Comparison of ENCODE assay signal across 23 cellular contexts in genomic region chr6:13577926-13578325, GRCh38. TPM values are rescaled to one million over a fixed set of nuclear protein-coding genes. Genes with fewer than 3 reads are reported as not detected.
DNase-seq lines count a peak whose midpoint lies in the region; ATAC-seq, FAIRE-seq and TF ChIP-seq lines count a peak whose summit lies in the region.
"Had no signal": no experiment of that assay in that cellular context is flagged by ENCODE, and none has a peak within 500 bp of the region (broad histone marks: within the 10 kb centered on the region; RNA-seq: fewer than 3 reads in every experiment).

No MANE protein-coding gene starts in this region.

- peaks cover 19% of the 10 kb centered on the region for H3K79me2 ChIP-seq in K562 (ENCODE audit: control insufficient read depth, insufficient read depth, low read length)
- H3K79me2 ChIP-seq in smooth muscle cell (ENCODE audit: low read depth) = no peaks in the 10 kb centered on the region

- 84 to 90% (median 86%) methylated on average over 3 of the region's 3 CpGs for WGBS in heart left ventricle, 4 donors
- WGBS in K562 (ENCODE audit: insufficient coverage, low coverage, missing lambda C conversion rate) = 78% methylated on average over 3 of the region's 3 CpGs
- WGBS in smooth muscle cell (ENCODE audit: low lambda C conversion rate) = 94% methylated on average over 3 of the region's 3 CpGs

- no peaks in the 10 kb centered on the region for H3K27me3 ChIP-seq in heart left ventricle
- no peaks in the 10 kb centered on the region for H3K27me3 ChIP-seq in K562 (ENCODE audit: control insufficient read depth in 2 of 2, insufficient read depth in 2 of 2, low read length in 2 of 2)
- no peaks in the 10 kb centered on the region for H3K27me3 ChIP-seq in smooth muscle cell (ENCODE audit: low read depth)
- H3K27me3 ChIP-seq: BLaER1 treated with 17β-estradiol and CSF1 and Interleukin-3, amounts not matched to agents 10 nM and 100 nM had no signal

- in situ Hi-C loops in K562 (cut with MboI) = no loop called here

- H3K4me1 ChIP-seq in heart left ventricle (peaks cover 0 to 34% (median 15%) of the 10 kb centered on the region in 12 donors), HEK293 (ENCODE audit: control insufficient read depth, insufficient read depth, low read length) (0 out of 2 replicates have a peak, but pooled peaks cover 3% of the 10 kb centered on the region), K562 (replicated peaks in 1 of 2; ENCODE audit: control insufficient read depth in 2 of 2, insufficient read depth in 2 of 2, low read length in 2 of 2) (peaks cover 22 to 26% of the 10 kb centered on the region in 2 experiments), smooth muscle cell (ENCODE audit: low read depth) (no peaks in the 10 kb centered on the region)

- H3K4me3 Mint-ChIP-seq in nephron = peak overlapping the region in 2 of 3 experiments; percentile 31 to 56
- H3K4me3 Mint-ChIP-seq: B cell; CD4-positive, alpha-beta T cell; CD8-positive, alpha-beta T cell had no signal

- CTCF ChIA-PET in HEK293 (lab: Yijun Ruan, JAX) (no interaction called here), K562 (lab: Yijun Ruan, JAX; ENCODE audit: low intra/inter-chr PET ratio) (interaction anchor here (0.6 kb wide), 1 partner anchor 489 kb away, joined by 3 read pairs; no protein-coding TSS in a partner anchor)

- H3K4me2 ChIP-seq in K562 (ENCODE audit: insufficient read depth, low read length) = no peak overlapping the region
- H3K4me2 ChIP-seq in smooth muscle cell = no peak overlapping the region
- H3K4me2 ChIP-seq: A549; BLaER1 treated with 17β-estradiol and CSF1 and Interleukin-3, amounts not matched to agents 10 nM and 100 nM had no signal

- BruUV-seq in K562 (replicated peaks; lab: Mats Ljungman, UMichigan) = no TSS peak

- ATAC-seq in heart left ventricle = no peak
- no peak for ATAC-seq in left ventricle myocardium superior
- ATAC-seq in K562 = no peak
- ATAC-seq: A549; CD8-positive, alpha-beta T cell had no signal

- no peaks in the 10 kb centered on the region for H3F3A ChIP-seq in smooth muscle cell (ENCODE audit: low read depth)

- no peak for TF ChIP-seq EP300 in K562 (IDR thresholded peaks at IDR 0.05; ENCODE audit: low read length)

- peaks cover 34% of the 10 kb centered on the region for H3K36me3 Mint-ChIP-seq in nephron (ENCODE audit: low read depth)

- no peak for TF ChIP-seq RAD21 in K562 (CRISPR knock-in tag; conservative IDR thresholded peaks at IDR 0.05 in 1 of 2, IDR thresholded peaks at IDR 0.05 in 1 of 2)

- POLR2A ChIA-PET in HEK293 (lab: Yijun Ruan, JAX) (no interaction called here), K562 (lab: Yijun Ruan, JAX) (no interaction called here)

- H3K36me3 ChIP-seq in heart left ventricle (peaks cover 0 to 34% (median 19%) of the 10 kb centered on the region in 9 donors), HEK293 (ENCODE audit: control insufficient read depth in 2 of 2, insufficient read depth in 1 of 2, low read length in 2 of 2) (peaks cover 0 to 18% of the 10 kb centered on the region in 2 experiments; a peak in 1 of 3 replicates), K562 (ENCODE audit: control insufficient read depth, insufficient read depth, low read length) (no peaks in the 10 kb centered on the region), smooth muscle cell (ENCODE audit: low read depth) (no peaks in the 10 kb centered on the region)

- intact Hi-C loops in heart left ventricle (cut with DNase I) (loop anchor here in 5 of 10 donors (5.0 to 10.0 kb wide), 3 partner anchors 34 to 241 kb away; partner anchors contain the start of gene GFOD1 (in 2 of the 5)), left ventricle myocardium superior (cut with micrococcal nuclease) (no loop called here), K562 (cut with micrococcal nuclease) (loop anchor here (5.0 to 10.0 kb wide), 4 partner anchors 91 to 497 kb away; partner anchors contain the start of gene GFOD1)

- TF ChIP-seq CTCF in heart left ventricle (IDR thresholded peaks at IDR 0.05) (no peak), HEK293 (tag by site-specific recombination; IDR thresholded peaks at IDR 0.05) (no peak), K562 (IDR thresholded peaks at IDR 0.05 in 2 of 3, conservative IDR thresholded peaks at IDR 0.05 in 1 of 3; ENCODE audit: insufficient read depth in 2 of 3, low read depth in 1 of 3, low read length in 3 of 3) (no peak), nephron (IDR thresholded peaks at IDR 0.05; ENCODE audit: unreplicated experiment in 3 of 3) (no peak), smooth muscle cell (IDR thresholded peaks at IDR 0.05; ENCODE audit: borderline replicate concordance, insufficient read depth, poor library complexity, severe bottlenecking) (no peak)

- peaks cover 13% of the 10 kb centered on the region for H3K9me3 Mint-ChIP-seq in nephron
- H3K9me3 Mint-ChIP-seq: CD4-positive, alpha-beta T cell; CD8-positive, alpha-beta T cell had no signal

- no peaks in the 10 kb centered on the region for H3K9me1 ChIP-seq in K562 (ENCODE audit: control insufficient read depth, insufficient read depth, low read length)

- no peak overlapping the region for H2AFZ ChIP-seq in K562 (ENCODE audit: low read depth, low read length)
- no peak overlapping the region for H2AFZ ChIP-seq in smooth muscle cell (ENCODE audit: low read depth)

- TF ChIP-seq POLR2A in heart left ventricle (IDR thresholded peaks at IDR 0.05) (no peak), K562 (conservative IDR thresholded peaks at IDR 0.05) (no peak)

- peaks cover 0 to 4% (median 0%) of the 10 kb centered on the region in 12 donors for H3K9me3 ChIP-seq in heart left ventricle
- H3K9me3 ChIP-seq in HEK293 (ENCODE audit: control insufficient read depth, insufficient read depth, low read depth, low read length) = no peaks in the 10 kb centered on the region
- H3K9me3 ChIP-seq in K562 (replicated peaks; ENCODE audit: control insufficient read depth, insufficient read depth, low read depth, low read length) = peaks cover 4% of the 10 kb centered on the region
- no peaks in the 10 kb centered on the region for H3K9me3 ChIP-seq in smooth muscle cell (replicated peaks; ENCODE audit: low read depth)
- H3K9me3 ChIP-seq: Caco-2 had no signal

- H3K27ac ChIP-seq in heart left ventricle (peak overlapping the region in 7 of 12 donors; percentile 73 to 92 (median 79)), HEK293 (ENCODE audit: extremely low read depth, low read depth, low read length) (no peak overlapping the region), K562 (ENCODE audit: extremely low read depth, low read depth, low read length) (no peak overlapping the region), smooth muscle cell (ENCODE audit: low read depth) (no peak overlapping the region)
- H3K27ac ChIP-seq: 22Rv1; A549; BLaER1 treated with 17β-estradiol and CSF1 and Interleukin-3, amounts not matched to agents 10 nM and 100 nM; C4-2B had no signal

- no peaks in the 10 kb centered on the region for H4K20me1 ChIP-seq in K562 (replicated peaks; ENCODE audit: control insufficient read depth, insufficient read depth, low read length)
- no peaks in the 10 kb centered on the region for H4K20me1 ChIP-seq in smooth muscle cell (ENCODE audit: low read depth)
- H4K20me1 ChIP-seq: BLaER1 treated with 17β-estradiol and CSF1 and Interleukin-3, amounts not matched to agents 10 nM and 100 nM had no signal

- H3K4me1 Mint-ChIP-seq in nephron = peaks cover 8% of the 10 kb centered on the region

- DNase-seq in heart left ventricle (no peak), left ventricle myocardium superior (no peak), K562 (ENCODE audit: extremely low read depth in 1 of 4, low spot score in 3 of 4) (no peak), smooth muscle cell (lab: John Stamatoyannopoulos, UW; ENCODE audit: unreplicated experiment) (no peak), OCI-M2 (lab: John Stamatoyannopoulos, UW; ENCODE audit: unreplicated experiment) (no peak), NCI-H1694 treated with DMSO at 0.1 percent for 48 hours (lab: John Stamatoyannopoulos, UW) (no peak)
- DNase-seq: AML-193; Caco-2; Calu3; CD4-positive, alpha-beta T cell; CD8-positive, alpha-beta T cell; DMS79 treated with DMSO at 0.1 percent for 48 hours; GF-D8 had no signal

- H3K27me3 Mint-ChIP-seq in nephron (ENCODE audit: low read depth) = peaks cover 4% of the 10 kb centered on the region
- H3K27me3 Mint-ChIP-seq: B cell; CD4-positive, alpha-beta T cell had no signal

- H3K9ac ChIP-seq in K562 (ENCODE audit: insufficient read depth in 1 of 2, low read depth in 2 of 2, low read length in 2 of 2) (no peak overlapping the region), smooth muscle cell (ENCODE audit: low read depth) (no peak overlapping the region)
- H3K9ac ChIP-seq: BLaER1 treated with 17β-estradiol and CSF1 and Interleukin-3, amounts not matched to agents 10 nM and 100 nM had no signal

- no peak overlapping the region for H3K4me3 ChIP-seq in heart left ventricle
- H3K4me3 ChIP-seq in HEK293 (ENCODE audit: low read depth, low read length) = no peak overlapping the region
- no peak overlapping the region for H3K4me3 ChIP-seq in K562
- H3K4me3 ChIP-seq in smooth muscle cell = no peak overlapping the region
- H3K4me3 ChIP-seq: A549; BLaER1 treated with 17β-estradiol and CSF1 and Interleukin-3, amounts not matched to agents 10 nM and 100 nM had no signal

- FAIRE-seq in K562 (lab: Jason Lieb, UNC) = no peak
- FAIRE-seq: A549, D721Med, GM12891, GM19239 had no signal

- no peak overlapping the region for H3K27ac Mint-ChIP-seq in nephron
- H3K27ac Mint-ChIP-seq: B cell; CD4-positive, alpha-beta T cell; CD8-positive, alpha-beta T cell had no signal

RNA-seq across cellular contexts. Expression of gene SIRT5, which starts 3.5 kb away (rescaled TPM):
- total RNA-seq in heart left ventricle = 10 to 100 TPM; 29.5 to 60.0 (median 41.4) TPM
- 10 to 100 TPM; 13.1 to 20.3 TPM for polyA plus RNA-seq in heart left ventricle
- 59.3 TPM for total RNA-seq in left ventricle myocardium superior
- total RNA-seq in K562 (2011; cell fraction: chromatin; rRNA removed; ENCODE audit: low replicate concordance) = 14.1 and 21.0 TPM in 2 replicates
- total RNA-seq in K562 (2011; cell fraction: nucleolus; rRNA removed) = 9.3 and 10.0 TPM in 2 replicates
- 16.4 and 25.4 TPM in 2 replicates for total RNA-seq in K562 (2011; cell fraction: nucleoplasm; rRNA removed)
- total RNA-seq in K562 (2014; rRNA removed) = 7.4 and 8.6 TPM in 2 replicates
- total RNA-seq in K562 (2014; rRNA removed; fragmentation: Illumina TruSeq; extraction: Trizol) = 11.6 and 15.0 TPM in 2 replicates
- 10.0 and 13.4 TPM in 2 replicates for total RNA-seq in K562 (2015; rRNA removed; fragmentation: Illumina TruSeq; extraction: Trizol)
- 8.6 and 8.7 TPM in 2 replicates for total RNA-seq in K562 (2021)
- polyA plus RNA-seq in K562 (2011; rRNA removed) = 9.2 and 11.4 TPM in 2 replicates
- polyA plus RNA-seq in K562 (2011; cell fraction: cytosol; rRNA removed) = 7.1 and 7.7 TPM in 2 replicates
- 11.8 and 16.3 TPM in 2 replicates for polyA plus RNA-seq in K562 (2011; cell fraction: nucleus; rRNA removed)
- polyA plus RNA-seq in K562 (2012) = 9.1 and 15.2 TPM in 2 replicates
- 12.5 and 15.7 TPM in 2 replicates for polyA plus RNA-seq in K562 (2014; fragmentation: Illumina TruSeq; extraction: Trizol)
- polyA plus RNA-seq in K562 (2014; fragmentation: Nextera tagmentation; extraction: Ambion mirVana) = 1 to 10 TPM; 2.1 to 2.3 TPM
- 11.7 and 15.7 TPM in 2 replicates for polyA plus RNA-seq in K562 (2014; rRNA removed)
- polyA minus RNA-seq in K562 (2011; rRNA and poly(A)+ RNA removed) = 6.5 TPM in 2 replicates
- polyA minus RNA-seq in K562 (2011; cell fraction: cytosol; rRNA and poly(A)+ RNA removed) = 3.3 and 3.4 TPM in 2 replicates
- 7.8 and 8.2 TPM in 2 replicates for polyA minus RNA-seq in K562 (2011; cell fraction: nucleus; rRNA and poly(A)+ RNA removed)
- 5.2 and 5.8 TPM in 2 replicates for total RNA-seq in smooth muscle cell
- polyA plus RNA-seq in smooth muscle cell = 5.5 and 5.8 TPM in 2 replicates

RNA-seq across cellular contexts. Expression of gene NOL7, which starts 37.2 kb away (rescaled TPM):
- total RNA-seq in heart left ventricle (100 to 1,000 TPM in 1 of 9 donors, 10 to 100 TPM in 8; 38.6 to 118 (median 47.8) TPM), left ventricle myocardium superior (50.2 TPM), K562 (2014; rRNA removed) (199 and 235 TPM in 2 replicates), K562 (2014; rRNA removed; fragmentation: Illumina TruSeq; extraction: Trizol) (167 and 196 TPM in 2 replicates), K562 (2015; rRNA removed; fragmentation: Illumina TruSeq; extraction: Trizol) (159 and 162 TPM in 2 replicates), K562 (2021) (137 and 146 TPM in 2 replicates), smooth muscle cell (97.3 and 120 TPM in 2 replicates)
- polyA plus RNA-seq in heart left ventricle (100 to 1,000 TPM in 1 of 2 donors, 10 to 100 TPM in 1; 59.7 to 124 TPM), K562 (2011; rRNA removed) (47.0 and 79.2 TPM in 2 replicates), K562 (2014; fragmentation: Illumina TruSeq; extraction: Trizol) (157 and 177 TPM in 2 replicates), K562 (2014; fragmentation: Nextera tagmentation; extraction: Ambion mirVana) (10 to 100 TPM; 19.4 to 23.4 TPM), K562 (2014; rRNA removed) (214 TPM in 2 replicates), smooth muscle cell (104 and 132 TPM in 2 replicates)
- total RNA-seq in K562 (2011; cell fraction: chromatin; rRNA removed; ENCODE audit: low replicate concordance) = 19.4 and 35.8 TPM in 2 replicates
- total RNA-seq in K562 (2011; cell fraction: nucleolus; rRNA removed) = 26.6 and 26.8 TPM in 2 replicates
- 28.4 and 33.0 TPM in 2 replicates for total RNA-seq in K562 (2011; cell fraction: nucleoplasm; rRNA removed)
- polyA plus RNA-seq in K562 (2011; cell fraction: cytosol; rRNA removed) = 31.3 and 35.5 TPM in 2 replicates
- polyA plus RNA-seq in K562 (2011; cell fraction: nucleus; rRNA removed) = 23.3 and 29.9 TPM in 2 replicates
- polyA plus RNA-seq in K562 (2012) = 125 and 138 TPM in 2 replicates
- polyA minus RNA-seq in K562 (2011; rRNA and poly(A)+ RNA removed) = 22.9 and 25.8 TPM in 2 replicates
- polyA minus RNA-seq in K562 (2011; cell fraction: cytosol; rRNA and poly(A)+ RNA removed) = 20.5 and 24.8 TPM in 2 replicates
- polyA minus RNA-seq in K562 (2011; cell fraction: nucleus; rRNA and poly(A)+ RNA removed) = 17.0 and 21.9 TPM in 2 replicates

Comparison
In these comparisons a context has a peak if more than half of its experiments do, and no peak if none do; other contexts are left out.
1. H3K27ac ChIP-seq: peak in heart left ventricle (7 of 12); none in HEK293 (single experiment), K562 (single experiment) and smooth muscle cell (single experiment).